Comparison of ENCODE assay signal across 26 cellular contexts in the genomic region with DNA sequence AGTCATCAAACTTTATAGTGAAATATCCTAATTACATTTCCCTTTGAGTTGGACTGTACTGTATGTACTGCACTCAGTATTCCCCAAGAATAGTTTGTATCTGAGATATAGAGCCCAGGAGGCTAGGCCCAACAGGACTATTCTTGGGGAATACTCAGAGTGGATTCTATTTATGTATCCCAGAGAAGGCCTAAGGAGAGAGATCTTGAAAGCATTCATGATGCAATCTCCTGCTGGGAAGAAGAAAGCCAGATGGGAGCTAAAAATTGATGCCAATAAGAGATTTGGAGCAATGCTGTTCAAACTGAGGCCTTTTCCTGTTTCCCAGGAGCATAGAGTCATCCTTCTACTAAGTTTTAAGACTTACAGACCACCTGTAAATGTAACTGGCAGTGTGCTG.
DNase-seq lines count a peak whose midpoint lies in the region; ATAC-seq and TF ChIP-seq lines count a peak whose summit lies in the region.
"Had no signal": no experiment of that assay in that cellular context is flagged by ENCODE, and none has a peak within 500 bp of the region (broad histone marks: within the 10 kb centered on the region; RNA-seq: fewer than 3 reads in every experiment).

No MANE protein-coding gene starts in this region.

- H3K4me2 ChIP-seq in SK-N-SH, result no peak overlapping the region

- no peaks in the 10 kb centered on the region for H3F3A ChIP-seq in SK-N-SH (replicated peaks; ENCODE audit: insufficient read depth)

- H3K27ac ChIP-seq in SK-N-SH (ENCODE audit: low read depth in 2 of 2, low read length in 1 of 2), result peak overlapping the region in 1 of 2 experiments; percentile 47; a peak in 2 of 4 replicates
- H3K27ac ChIP-seq: 22Rv1, brain microvascular endothelial cell, skin epidermis had no signal

- H3K27me3 ChIP-seq in SK-N-SH (ENCODE audit: insufficient read depth), result no peaks in the 10 kb centered on the region
- H3K27me3 ChIP-seq: brain microvascular endothelial cell had no signal

- no peak overlapping the region for H3K27ac Mint-ChIP-seq in activated T-cell treated with anti-CD3 and anti-CD28 coated beads, Interleukin-2, amount 50 U/mL, for 72 hours
- no peak overlapping the region for H3K27ac Mint-ChIP-seq in activated T-helper 17 cell treated with anti-CD3 and anti-CD28 coated beads, Interleukin-2, amount 50 U/mL, for 72 hours
- H3K27ac Mint-ChIP-seq: activated naive CD8-positive, alpha-beta T cell treated with anti-CD3 and anti-CD28 coated beads for 36 hours; activated T-helper 2 cell treated with anti-CD3 and anti-CD28 coated beads, Interferon-gamma antibody, Interleukin-2, Interleukin-4, amounts not matched to agents 10 μg/mL and 5 μg/mL and 100 μg/mL, durations not matched to agents 14 hours and 24 hours and 36 hours; dendritic cell treated with granulocyte-macrophage colony-stimulating factor and Interleukin-4, amounts not matched to agents 40 ng/mL and 50 ng/mL, for 4 days; stimulated activated naive CD8-positive, alpha-beta T cell treated with anti-CD3 and anti-CD28 coated beads, Interleukin-15, amount 100 ng/mL, for 72 hours; type B pancreatic cell had no signal

- DNase-seq in DMS 273 (lab: John Stamatoyannopoulos, UW; ENCODE audit: unreplicated experiment) (peak; percentile 24), DMS 273 treated with DMSO at 0.1 percent for 48 hours (lab: John Stamatoyannopoulos, UW) (no peak), SK-N-SH (no peak), fibroblast of the aortic adventitia (ENCODE audit: low read depth) (peak; percentile 90), skeletal muscle cell (ENCODE audit: low read depth) (peak; percentile 28), D341Med (ENCODE audit: low spot score) (no peak)
- no peak for DNase-seq in activated T-cell treated with anti-CD3 and anti-CD28 coated beads, Interleukin-2, amount 50 U/mL, for 72 hours
- DNase-seq: activated CD4-positive, alpha-beta T cell treated with anti-CD3 and anti-CD28 coated beads for 48 hours; activated naive CD8-positive, alpha-beta T cell treated with anti-CD3 and anti-CD28 coated beads for 36 hours; brain microvascular endothelial cell; C1 segment of cervical spinal cord; Calu3; NCI-H1105; NCI-H2081; NCI-H526 treated with DMSO at 0.1 percent for 48 hours; SHP77 treated with DMSO at 0.1 percent for 48 hours; stimulated activated naive CD8-positive, alpha-beta T cell treated with anti-CD3 and anti-CD28 coated beads, Interleukin-15, amount 100 ng/mL, for 72 hours; T-helper 1 cell had no signal

- POLR2A ChIA-PET in SK-N-SH (lab: Yijun Ruan, JAX), result no interaction called here

- CTCF ChIA-PET in SK-N-SH (lab: Yijun Ruan, JAX), result no interaction called here

- TF ChIP-seq EP300 in SK-N-SH (IDR thresholded peaks at IDR 0.05; ENCODE audit: borderline replicate concordance in 1 of 2, low read depth in 1 of 2, low read length in 1 of 2), result no peak

- peaks cover 0 to 9% of the 10 kb centered on the region in 2 experiments; a peak in 3 of 4 replicates for H3K4me1 ChIP-seq in SK-N-SH (ENCODE audit: control insufficient read depth in 1 of 2, insufficient read depth in 2 of 2, low read depth in 1 of 2, low read length in 1 of 2)

- H3K4me3 ChIP-seq in SK-N-SH (ENCODE audit: low read depth in 2 of 2, low read length in 1 of 2), result no peak overlapping the region
- no peak overlapping the region for H3K4me3 ChIP-seq in fibroblast of the aortic adventitia (ENCODE audit: low read depth, low read length)
- no peak overlapping the region for H3K4me3 ChIP-seq in skeletal muscle cell (ENCODE audit: low read depth, low read length)
- H3K4me3 ChIP-seq: skin epidermis had no signal

- no peaks in the 10 kb centered on the region for H3K9me3 ChIP-seq in SK-N-SH

- no peaks in the 10 kb centered on the region for H3K36me3 Mint-ChIP-seq in activated T-cell treated with anti-CD3 and anti-CD28 coated beads, Interleukin-2, amount 50 U/mL, for 72 hours (ENCODE audit: insufficient read depth in 2 of 2)
- no peaks in the 10 kb centered on the region for H3K36me3 Mint-ChIP-seq in activated T-helper 17 cell treated with anti-CD3 and anti-CD28 coated beads, Interleukin-2, amount 50 U/mL, for 72 hours (ENCODE audit: low read depth)
- H3K36me3 Mint-ChIP-seq: activated naive CD8-positive, alpha-beta T cell treated with anti-CD3 and anti-CD28 coated beads for 36 hours; type B pancreatic cell had no signal

- H3K9ac ChIP-seq in SK-N-SH, result no peak overlapping the region

- no peaks in the 10 kb centered on the region for H3K27me3 Mint-ChIP-seq in activated T-cell treated with anti-CD3 and anti-CD28 coated beads, Interleukin-2, amount 50 U/mL, for 72 hours (ENCODE audit: low read depth)
- H3K27me3 Mint-ChIP-seq in activated T-helper 17 cell treated with anti-CD3 and anti-CD28 coated beads, Interleukin-2, amount 50 U/mL, for 72 hours, result no peaks in the 10 kb centered on the region
- H3K27me3 Mint-ChIP-seq: activated naive CD8-positive, alpha-beta T cell treated with anti-CD3 and anti-CD28 coated beads for 36 hours; dendritic cell treated with granulocyte-macrophage colony-stimulating factor and Interleukin-4, amounts not matched to agents 40 ng/mL and 50 ng/mL, for 4 days; stimulated activated naive CD8-positive, alpha-beta T cell treated with anti-CD3 and anti-CD28 coated beads, Interleukin-15, amount 100 ng/mL, for 72 hours; type B pancreatic cell had no signal

- no peak overlapping the region for H3K4me3 Mint-ChIP-seq in activated T-cell treated with anti-CD3 and anti-CD28 coated beads, Interleukin-2, amount 50 U/mL, for 72 hours
- no peak overlapping the region for H3K4me3 Mint-ChIP-seq in activated T-helper 17 cell treated with anti-CD3 and anti-CD28 coated beads, Interleukin-2, amount 50 U/mL, for 72 hours
- H3K4me3 Mint-ChIP-seq: activated naive CD8-positive, alpha-beta T cell treated with anti-CD3 and anti-CD28 coated beads for 36 hours; dendritic cell treated with granulocyte-macrophage colony-stimulating factor and Interleukin-4, amounts not matched to agents 40 ng/mL and 50 ng/mL, for 4 days; neural crest cell; stimulated activated naive CD8-positive, alpha-beta T cell treated with anti-CD3 and anti-CD28 coated beads, Interleukin-15, amount 100 ng/mL, for 72 hours; type B pancreatic cell had no signal

- H3K79me2 ChIP-seq in SK-N-SH (ENCODE audit: insufficient read depth), result no peaks in the 10 kb centered on the region

- no peak for ATAC-seq in activated T-cell treated with anti-CD3 and anti-CD28 coated beads, Interleukin-2, amount 50 U/mL, for 72 hours (replicated peaks in 1 of 2)
- no peak for ATAC-seq in activated T-helper 17 cell treated with anti-CD3 and anti-CD28 coated beads, Interleukin-2, amount 50 U/mL, for 72 hours (replicated peaks)
- ATAC-seq: left lobe of liver; stimulated activated naive CD8-positive, alpha-beta T cell treated with anti-CD3 and anti-CD28 coated beads, Interleukin-15, amount 100 ng/mL, for 72 hours had no signal

- H3K36me3 ChIP-seq in SK-N-SH (replicated peaks in 1 of 2; ENCODE audit: control insufficient read depth in 1 of 2, insufficient read depth in 2 of 2, low read length in 1 of 2), result no peaks in the 10 kb centered on the region
- H3K36me3 ChIP-seq: brain microvascular endothelial cell had no signal

- no peaks in the 10 kb centered on the region for H4K20me1 ChIP-seq in SK-N-SH (ENCODE audit: insufficient read depth)

- no peak overlapping the region for H2AFZ ChIP-seq in SK-N-SH (ENCODE audit: low read depth)

- H3K9me3 Mint-ChIP-seq in activated T-cell treated with anti-CD3 and anti-CD28 coated beads, Interleukin-2, amount 50 U/mL, for 72 hours, result no peaks in the 10 kb centered on the region
- no peaks in the 10 kb centered on the region for H3K9me3 Mint-ChIP-seq in activated T-helper 17 cell treated with anti-CD3 and anti-CD28 coated beads, Interleukin-2, amount 50 U/mL, for 72 hours
- H3K9me3 Mint-ChIP-seq: activated naive CD8-positive, alpha-beta T cell treated with anti-CD3 and anti-CD28 coated beads for 36 hours; activated T-helper 2 cell treated with anti-CD3 and anti-CD28 coated beads, Interferon-gamma antibody, Interleukin-2, Interleukin-4, amounts not matched to agents 10 μg/mL and 5 μg/mL and 100 μg/mL, durations not matched to agents 14 hours and 24 hours and 36 hours; dendritic cell treated with granulocyte-macrophage colony-stimulating factor and Interleukin-4, amounts not matched to agents 40 ng/mL and 50 ng/mL, for 4 days; stimulated activated naive CD8-positive, alpha-beta T cell treated with anti-CD3 and anti-CD28 coated beads, Interleukin-15, amount 100 ng/mL, for 72 hours; type B pancreatic cell had no signal

- no peaks in the 10 kb centered on the region for H3K9me2 ChIP-seq in SK-N-SH

- H3K4me1 Mint-ChIP-seq in activated T-cell treated with anti-CD3 and anti-CD28 coated beads, Interleukin-2, amount 50 U/mL, for 72 hours (ENCODE audit: low read depth), result no peaks in the 10 kb centered on the region
- no peaks in the 10 kb centered on the region for H3K4me1 Mint-ChIP-seq in activated T-helper 17 cell treated with anti-CD3 and anti-CD28 coated beads, Interleukin-2, amount 50 U/mL, for 72 hours
- H3K4me1 Mint-ChIP-seq: activated naive CD8-positive, alpha-beta T cell treated with anti-CD3 and anti-CD28 coated beads for 36 hours; stimulated activated naive CD8-positive, alpha-beta T cell treated with anti-CD3 and anti-CD28 coated beads, Interleukin-15, amount 100 ng/mL, for 72 hours had no signal

- no peak for TF ChIP-seq RAD21 in SK-N-SH (IDR thresholded peaks at IDR 0.05; ENCODE audit: low read length)

- TF ChIP-seq CTCF in SK-N-SH (IDR thresholded peaks at IDR 0.05) (no peak), fibroblast of the aortic adventitia (IDR thresholded peaks at IDR 0.05; ENCODE audit: insufficient read depth, low read length) (no peak)

TF ChIP-seq in SK-N-SH, 30 proteins besides CTCF, POLR2A, EP300 and RAD21:
- TF ChIP-seq GABPA (IDR thresholded peaks at IDR 0.05; ENCODE audit: low read depth) (no peak), TCF12 (IDR thresholded peaks at IDR 0.05) (0 out of 2 replicates have a peak, but pooled peaks have one; percentile 17)

Comparison
In these comparisons a context has a peak if more than half of its experiments do, and no peak if none do; other contexts are left out.
1. DNase-seq: peak in DMS 273 (single experiment), fibroblast of the aortic adventitia (single experiment) and skeletal muscle cell (single experiment); none in DMS 273 treated with DMSO at 0.1 percent for 48 hours (single experiment), SK-N-SH (single experiment), D341Med (single experiment) and activated T-cell treated with anti-CD3 and anti-CD28 coated beads, Interleukin-2, amount 50 U/mL, for 72 hours (0 of 2).